ENCODE assay signal across 1 cellular context in genomic region chr11:119121008-119121810, GRCh38.
TF ChIP-seq lines count a peak whose summit lies in the region.

HINFP (plus strand) TSS chr11:119121580; CDS start chr11:119126945, 5,365 bp downstream.

TF ChIP-seq in K562, 482 proteins besides CTCF, POLR2A, EP300 and RAD21 (continued from another document and continues in another):
- no peak for TF ChIP-seq ZNF280B (CRISPR knock-in tag; IDR thresholded peaks at IDR 0.05)
- no peak for TF ChIP-seq MBD1 (CRISPR knock-in tag; IDR thresholded peaks at IDR 0.05)
- TF ChIP-seq NFYB (IDR thresholded peaks at IDR 0.05; ENCODE audit: extremely low read depth, insufficient read length): peak; percentile 78
- no peak for TF ChIP-seq BRD9 (IDR thresholded peaks at IDR 0.05; ENCODE audit: low read depth, partially characterized antibody)
- 0 out of 2 replicates have a peak, but pooled peaks have one; percentile 56 for TF ChIP-seq FOXP1 (CRISPR knock-in tag; IDR thresholded peaks at IDR 0.05)
- TF ChIP-seq TFAP4 (CRISPR knock-in tag; IDR thresholded peaks at IDR 0.05; ENCODE audit: borderline replicate concordance): peak; percentile 68; the same call in 1 of the 2 replicates
- no peak for TF ChIP-seq ZNF347 (CRISPR knock-in tag; IDR thresholded peaks at IDR 0.05; ENCODE audit: low read depth)
- peak; percentile 88 to 91 for TF ChIP-seq FOXK2 (conservative IDR thresholded peaks at IDR 0.05 in 1 of 2, IDR thresholded peaks at IDR 0.05 in 1 of 2; ENCODE audit: low read depth in 2 of 2)
- TF ChIP-seq ETV5 (CRISPR knock-in tag; IDR thresholded peaks at IDR 0.05; ENCODE audit: low read depth): peak; percentile 39
- TF ChIP-seq EHMT2 (IDR thresholded peaks at IDR 0.05): no peak
- no peak for TF ChIP-seq CBX8 (IDR thresholded peaks at IDR 0.05; ENCODE audit: borderline replicate concordance, extremely low read depth, low read depth, low read length, poor library complexity, severe bottlenecking)
- TF ChIP-seq PKNOX1 (IDR thresholded peaks at IDR 0.05): peak; percentile 99
- TF ChIP-seq POLR2B (IDR thresholded peaks at IDR 0.05; ENCODE audit: low read depth, partially characterized antibody): peak; percentile 84
- TF ChIP-seq NR1H2 (CRISPR knock-in tag; IDR thresholded peaks at IDR 0.05): no peak
- TF ChIP-seq HIVEP1 (CRISPR knock-in tag; IDR thresholded peaks at IDR 0.05): no peak
- TF ChIP-seq RNF2 (IDR thresholded peaks at IDR 0.05): no peak
- TF ChIP-seq CBX2 (IDR thresholded peaks at IDR 0.05; ENCODE audit: insufficient read depth, low read length, poor library complexity, severe bottlenecking): no peak
- peak; percentile 86 for TF ChIP-seq ZNF592 (IDR thresholded peaks at IDR 0.05)
- no peak for TF ChIP-seq OTX1 (CRISPR knock-in tag; IDR thresholded peaks at IDR 0.05)
- no peak for TF ChIP-seq HDAC6 (IDR thresholded peaks at IDR 0.05; ENCODE audit: low read depth, low read length)
- peak; percentile 60 for TF ChIP-seq RBM25 (IDR thresholded peaks at IDR 0.05; ENCODE audit: low read depth, low read length, severe bottlenecking)
- TF ChIP-seq CREB3 (tag; conservative IDR thresholded peaks at IDR 0.05; ENCODE audit: low read depth): no peak
- 0 out of 2 replicates have a peak, but pooled peaks have one; percentile 28 for TF ChIP-seq SPI1 (IDR thresholded peaks at IDR 0.05; ENCODE audit: borderline replicate concordance, low read depth, low read length)
- TF ChIP-seq EP400 (IDR thresholded peaks at IDR 0.05): peak; percentile 81
- TF ChIP-seq CGGBP1 (CRISPR knock-in tag; IDR thresholded peaks at IDR 0.05): 0 out of 2 replicates have a peak, but pooled peaks have one; percentile 57
- no peak for TF ChIP-seq TAF9B (IDR thresholded peaks at IDR 0.05; ENCODE audit: partially characterized antibody)
- TF ChIP-seq ELK3 (CRISPR knock-in tag; IDR thresholded peaks at IDR 0.05): no peak
- no peak for TF ChIP-seq PHB2 (IDR thresholded peaks at IDR 0.05; ENCODE audit: low read depth)
- TF ChIP-seq CREB3L1 (IDR thresholded peaks at IDR 0.05; ENCODE audit: borderline replicate concordance, low read depth): no peak
- peak; percentile 7; the same call in 1 of the 2 replicates for TF ChIP-seq CREB1 (IDR thresholded peaks at IDR 0.05)
- TF ChIP-seq CREB1 (CRISPR knock-in tag; IDR thresholded peaks at IDR 0.05): peak; percentile 73
- TF ChIP-seq ZFPM2 (CRISPR knock-in tag; IDR thresholded peaks at IDR 0.05): no peak
- TF ChIP-seq DACH1 (IDR thresholded peaks at IDR 0.05; ENCODE audit: partially characterized antibody): no peak
- TF ChIP-seq SAFB (IDR thresholded peaks at IDR 0.05; ENCODE audit: borderline replicate concordance, low read depth, low read length): peak; percentile 59; the same call in 1 of the 2 replicates
- peak; percentile 98 for TF ChIP-seq USF1 (CRISPR knock-in tag; IDR thresholded peaks at IDR 0.05)
- TF ChIP-seq FOS (IDR thresholded peaks at IDR 0.05; ENCODE audit: extremely low read depth, insufficient read length): peak; percentile 92
- peak; percentile 82 for TF ChIP-seq VEZF1 (CRISPR knock-in tag; IDR thresholded peaks at IDR 0.05)
- no peak for TF ChIP-seq BACH1 (tag; IDR thresholded peaks at IDR 0.05)
- no peak for TF ChIP-seq PTTG1 (tag; IDR thresholded peaks at IDR 0.05; ENCODE audit: low read depth)
- peak; percentile 35; the same call in 1 of the 2 replicates for TF ChIP-seq SNIP1 (IDR thresholded peaks at IDR 0.05; ENCODE audit: low read depth)
- peak; percentile 71 for TF ChIP-seq ZFX (CRISPR knock-in tag; IDR thresholded peaks at IDR 0.05)
- no peak for TF ChIP-seq ZNF695 (CRISPR knock-in tag; IDR thresholded peaks at IDR 0.05)
- TF ChIP-seq POLR2AphosphoS5 (IDR thresholded peaks at IDR 0.05; ENCODE audit: control insufficient read depth, insufficient read depth, low read depth, low read length): peak; percentile 8; the same call in 1 of the 2 replicates
- TF ChIP-seq CLOCK (CRISPR knock-in tag; IDR thresholded peaks at IDR 0.05; ENCODE audit: borderline replicate concordance): no peak
- TF ChIP-seq GATAD2B (IDR thresholded peaks at IDR 0.05; ENCODE audit: borderline replicate concordance): no peak
